8 cellular contexts compared by ENCODE assay signal in genomic region chr20:49534314-49534713, GRCh38. TPM values are rescaled to one million over a fixed set of nuclear protein-coding genes. Genes with fewer than 3 reads are reported as not detected.
DNase-seq lines count a peak whose midpoint lies in the region; ATAC-seq and TF ChIP-seq lines count a peak whose summit lies in the region.

No MANE protein-coding gene starts in this region.

- peaks cover 5% of the 10 kb centered on the region for H3K4me1 ChIP-seq in RWPE2 (ENCODE audit: insufficient read depth, poor library complexity, severe bottlenecking)

- H3K27me3 Mint-ChIP-seq in progenitor cell of endocrine pancreas = no peaks in the 10 kb centered on the region

- ATAC-seq in RWPE2 (ENCODE audit: low read depth) = peak; percentile 75
- ATAC-seq in HG03442 (IDR thresholded peaks at IDR 0.05; ENCODE audit: unreplicated experiment) = no peak
- ATAC-seq in HG02981 (IDR thresholded peaks at IDR 0.05; ENCODE audit: unreplicated experiment) = no peak

- peak; percentile 70 for TF ChIP-seq CTCF in GM06990 (IDR thresholded peaks at IDR 0.05; ENCODE audit: insufficient read depth, low read length, poor library complexity, severe bottlenecking)
- TF ChIP-seq CTCF in RWPE2 (IDR thresholded peaks at IDR 0.05; ENCODE audit: poor library complexity, severe bottlenecking) = peak; percentile 99
- TF ChIP-seq CTCF in progenitor cell of endocrine pancreas (IDR thresholded peaks at IDR 0.05; ENCODE audit: unreplicated experiment) = peak; percentile 76

- no peaks in the 10 kb centered on the region for H3K4me1 Mint-ChIP-seq in progenitor cell of endocrine pancreas (ENCODE audit: low read depth)

- H3K9me3 Mint-ChIP-seq in progenitor cell of endocrine pancreas (ENCODE audit: low read depth) = no peaks in the 10 kb centered on the region

- no peak overlapping the region for H3K27ac ChIP-seq in RWPE2 (ENCODE audit: poor library complexity, severe bottlenecking)

- no peak overlapping the region for H3K4me3 Mint-ChIP-seq in progenitor cell of endocrine pancreas (ENCODE audit: low read depth)

- H3K36me3 Mint-ChIP-seq in progenitor cell of endocrine pancreas (ENCODE audit: insufficient read depth) = peaks cover 13% of the 10 kb centered on the region

- no peak for DNase-seq in GM06990 (ENCODE audit: extremely low read depth, insufficient read length)
- peak; percentile 43 for DNase-seq in LoVo (ENCODE audit: low spot score)
- no peak for DNase-seq in RWPE2 (ENCODE audit: low spot score)
- peak; percentile 35 for DNase-seq in activated gamma-delta T cell treated with anti-CD3 and anti-CD28 coated beads, Interleukin-2, amount 50 U/mL, for 16 hours (ENCODE audit: low read depth)
- peak; percentile 73 for DNase-seq in germinal center (ENCODE audit: low spot score)
- peak; percentile 52 for DNase-seq in progenitor cell of endocrine pancreas (ENCODE audit: low spot score, unreplicated experiment)

- H3K36me3 ChIP-seq in GM06990 (ENCODE audit: control insufficient read depth, insufficient read depth, low read length) = no peaks in the 10 kb centered on the region
- H3K36me3 ChIP-seq in RWPE2 (ENCODE audit: low read depth) = no peaks in the 10 kb centered on the region

- H3K27me3 ChIP-seq in GM06990 (replicated peaks; ENCODE audit: control insufficient read depth, insufficient read depth, low read length) (no peaks in the 10 kb centered on the region), RWPE2 (ENCODE audit: insufficient read depth, poor library complexity, severe bottlenecking) (no peaks in the 10 kb centered on the region)

- no peak overlapping the region for H3K4me3 ChIP-seq in GM06990 (replicated peaks; ENCODE audit: low read depth, low read length)
- no peak overlapping the region for H3K4me3 ChIP-seq in RWPE2 (ENCODE audit: severe bottlenecking)

- H3K9me3 ChIP-seq in RWPE2 (ENCODE audit: severe bottlenecking) = no peaks in the 10 kb centered on the region

- H3K27ac Mint-ChIP-seq in progenitor cell of endocrine pancreas = no peak overlapping the region

RNA-seq across cellular contexts. Expression of gene PTGIS, which starts 33.6 kb away (rescaled TPM):
- 18.4 and 19.3 TPM in 2 replicates for total RNA-seq in progenitor cell of endocrine pancreas

RNA-seq across cellular contexts. Expression of gene KCNB1, which starts 51.8 kb away (rescaled TPM):
- 0.98 and 1.8 TPM in 2 replicates for total RNA-seq in progenitor cell of endocrine pancreas

Comparison
In these comparisons a context has a peak if more than half of its experiments do, and no peak if none do; other contexts are left out.
1. DNase-seq: peak in LoVo (single experiment), activated gamma-delta T cell treated with anti-CD3 and anti-CD28 coated beads, Interleukin-2, amount 50 U/mL, for 16 hours (single experiment), germinal center (single experiment) and progenitor cell of endocrine pancreas (single experiment); none in GM06990 (single experiment) and RWPE2 (single experiment).
2. Peak in every context shown above with its lines, with median percentiles within 50 percentile points of each other: CTCF ChIP-seq.